In genomic region chr12:13204428-13204827, GRCh38 we compare ENCODE assay signal across 14 cellular contexts. TPM values are rescaled to one million over a fixed set of nuclear protein-coding genes. Genes with fewer than 3 reads are reported as not detected.
DNase-seq lines count a peak whose midpoint lies in the region; ATAC-seq, FAIRE-seq and TF ChIP-seq lines count a peak whose summit lies in the region.
"Had no signal": no experiment of that assay in that cellular context is flagged by ENCODE, and none has a peak within 500 bp of the region (broad histone marks: within the 10 kb centered on the region; RNA-seq: fewer than 3 reads in every experiment).

No MANE protein-coding gene starts in this region.

- peaks cover 0 to 5% of the 10 kb centered on the region in 2 donors for H3K4me1 Mint-ChIP-seq in natural killer cell

- H3K27ac ChIP-seq in HUES64 (ENCODE audit: low read depth, low read length): 0 out of 2 replicates have a peak overlapping the region, but pooled peaks have one; percentile 9
- peak overlapping the region; percentile 99 for H3K27ac ChIP-seq in keratinocyte (ENCODE audit: control insufficient read depth, insufficient read depth, low read length)
- H3K27ac ChIP-seq in stomach smooth muscle (ENCODE audit: low read length): peak overlapping the region; percentile 18

- H3K79me2 ChIP-seq in keratinocyte (ENCODE audit: control insufficient read depth, insufficient read depth, low read length): peaks cover 90% of the 10 kb centered on the region

- H3K9ac ChIP-seq in HUES64 (ENCODE audit: low read depth, low read length) (no peak overlapping the region; the same call in 1 of the 2 replicates), keratinocyte (ENCODE audit: control insufficient read depth, extremely low read depth, insufficient read depth, low read length) (peak overlapping the region; percentile 98), stomach smooth muscle (ENCODE audit: low read length in 2 of 2) (no peak overlapping the region)

- intact Hi-C loops in natural killer cell (cut with micrococcal nuclease): no loop called here

- H3K4me1 ChIP-seq in HUES64 (ENCODE audit: insufficient read depth, low read length) (peaks cover 48% of the 10 kb centered on the region), keratinocyte (ENCODE audit: control insufficient read depth, extremely low read depth, insufficient read depth, low read length) (peaks cover 99% of the 10 kb centered on the region), stomach smooth muscle (ENCODE audit: control insufficient read depth, insufficient read depth, low read length) (peaks cover 34% of the 10 kb centered on the region)

- no peak for FAIRE-seq in keratinocyte (lab: Jason Lieb, UNC)

- H3K9me3 Mint-ChIP-seq in natural killer cell: no peaks in the 10 kb centered on the region
- H3K9me3 Mint-ChIP-seq: activated naive CD4-positive, alpha-beta T cell treated with anti-CD3 and anti-CD28 coated beads, Interleukin-2, amount 50 U/mL, for 24 hours had no signal

- no peak overlapping the region for H3K27ac Mint-ChIP-seq in natural killer cell
- H3K27ac Mint-ChIP-seq: activated naive CD4-positive, alpha-beta T cell treated with anti-CD3 and anti-CD28 coated beads, Interleukin-2, amount 50 U/mL, for 24 hours had no signal

- H3K4me2 ChIP-seq in keratinocyte (ENCODE audit: control insufficient read depth, extremely low read depth, insufficient read depth, low read depth, low read length): peak overlapping the region; percentile 84

- no peak overlapping the region for H3K4me3 ChIP-seq in HUES64 (ENCODE audit: low read length)
- no peak overlapping the region for H3K4me3 ChIP-seq in astrocyte of the spinal cord (ENCODE audit: low read depth, low read length)
- H3K4me3 ChIP-seq in keratinocyte (ENCODE audit: control insufficient read depth in 2 of 3, extremely low read depth in 1 of 3, insufficient read depth in 2 of 3, low read depth in 1 of 3, low read length in 3 of 3): peak overlapping the region in 2 of 3 experiments; percentile 13 to 37
- H3K4me3 ChIP-seq in stomach smooth muscle (ENCODE audit: low read length in 2 of 2): no peak overlapping the region
- H3K4me3 ChIP-seq: tibial artery had no signal

- no peaks in the 10 kb centered on the region for H4K20me1 ChIP-seq in keratinocyte (ENCODE audit: control insufficient read depth, extremely low read depth, insufficient read depth, low read length)

- H3K27me3 Mint-ChIP-seq in natural killer cell (ENCODE audit: low read depth in 2 of 2): peaks cover 22 to 45% of the 10 kb centered on the region in 2 donors
- H3K27me3 Mint-ChIP-seq: activated naive CD4-positive, alpha-beta T cell treated with anti-CD3 and anti-CD28 coated beads, Interleukin-2, amount 50 U/mL, for 24 hours had no signal

- TF ChIP-seq CTCF in astrocyte of the spinal cord (IDR thresholded peaks at IDR 0.05; ENCODE audit: low read depth, low read length): no peak
- TF ChIP-seq CTCF in keratinocyte (optimal IDR thresholded peaks at IDR 0.05 in 1 of 3, IDR thresholded peaks at IDR 0.05 in 1 of 3, conservative IDR thresholded peaks at IDR 0.05 in 1 of 3; ENCODE audit: extremely low read depth in 1 of 3, insufficient read depth in 2 of 3, low read length in 3 of 3): no peak
- no peak for TF ChIP-seq CTCF in natural killer cell (IDR thresholded peaks at IDR 0.05)

- no peak overlapping the region for H3K4me3 Mint-ChIP-seq in natural killer cell
- H3K4me3 Mint-ChIP-seq: activated naive CD4-positive, alpha-beta T cell treated with anti-CD3 and anti-CD28 coated beads, Interleukin-2, amount 50 U/mL, for 24 hours had no signal

- no peak overlapping the region for H2AFZ ChIP-seq in keratinocyte (ENCODE audit: control insufficient read depth, low read length)

- H3K36me3 Mint-ChIP-seq in natural killer cell: no peaks in the 10 kb centered on the region
- H3K36me3 Mint-ChIP-seq: activated naive CD4-positive, alpha-beta T cell treated with anti-CD3 and anti-CD28 coated beads, Interleukin-2, amount 50 U/mL, for 24 hours had no signal

- in situ Hi-C loops in astrocyte of the spinal cord (cut with HindIII; ENCODE audit: low sequenced_read_pairs): no loop called here

- H3K36me3 ChIP-seq in HUES64 (ENCODE audit: insufficient read depth, low read length): no peaks in the 10 kb centered on the region
- H3K36me3 ChIP-seq in keratinocyte (ENCODE audit: control insufficient read depth in 2 of 2, extremely low read depth in 1 of 2, insufficient read depth in 2 of 2, low read length in 2 of 2): peaks cover 6 to 41% of the 10 kb centered on the region in 2 experiments
- H3K36me3 ChIP-seq in stomach smooth muscle (ENCODE audit: control insufficient read depth in 2 of 2, insufficient read depth in 2 of 2, low read length in 2 of 2): peaks cover 0 to 2% of the 10 kb centered on the region in 2 donors
- H3K36me3 ChIP-seq: tibial artery had no signal

- H3K9me3 ChIP-seq in HUES64 (ENCODE audit: insufficient read depth, low read depth, low read length): no peaks in the 10 kb centered on the region
- no peaks in the 10 kb centered on the region for H3K9me3 ChIP-seq in keratinocyte (ENCODE audit: control insufficient read depth, low read depth, low read length)
- no peaks in the 10 kb centered on the region for H3K9me3 ChIP-seq in stomach smooth muscle (ENCODE audit: control insufficient read depth in 2 of 2, low read length in 2 of 2)
- H3K9me3 ChIP-seq: tibial artery had no signal

- WGBS in HUES64: 26% methylated on average over 12 of the region's 12 CpGs

- H3K9me1 ChIP-seq in keratinocyte (ENCODE audit: control insufficient read depth, extremely low read depth, insufficient read depth, low read length): peaks cover 5% of the 10 kb centered on the region

- H3K27me3 ChIP-seq in HUES64 (ENCODE audit: insufficient read depth, low read length) (no peaks in the 10 kb centered on the region), keratinocyte (ENCODE audit: control insufficient read depth, extremely low read depth, insufficient read depth, low read length) (no peaks in the 10 kb centered on the region), stomach smooth muscle (ENCODE audit: control insufficient read depth in 1 of 2, insufficient read depth in 2 of 2, low read length in 2 of 2) (peaks cover 2 to 3% of the 10 kb centered on the region in 2 donors)
- H3K27me3 ChIP-seq: tibial artery had no signal

- dilution Hi-C loops in keratinocyte (cut with MboI; ENCODE audit: extremely low pct_ligation_motif_present, low sequenced_read_pairs): no loop called here

- DNase-seq in astrocyte of the spinal cord (ENCODE audit: low read depth, low spot score) (peak; percentile 84), keratinocyte (ENCODE audit: low read depth, low spot score) (no peak), nucleus accumbens (lab: John Stamatoyannopoulos, UW) (no peak), natural killer cell (no peak)
- DNase-seq: effector memory CD4-positive, alpha-beta T cell; MM.1S; NCI-H524 treated with DMSO at 0.1 percent for 48 hours; occipital lobe; T-helper 1 cell; tibial artery had no signal

- no peak for ATAC-seq in HG03045 (IDR thresholded peaks at IDR 0.05; ENCODE audit: unreplicated experiment)
- ATAC-seq in natural killer cell: no peak

RNA-seq across cellular contexts. Expression of gene EMP1, which starts 7.9 kb away (rescaled TPM):
- polyA plus RNA-seq in HUES64 (2013, experiment 1 of 2): 0.70 TPM
- polyA plus RNA-seq in HUES64 (2013, experiment 2 of 2): 2.6 TPM
- 356 to 610 TPM (median 583 TPM) in 3 replicates for polyA plus RNA-seq in keratinocyte
- polyA plus RNA-seq in keratinocyte (2011; ENCODE audit: low read depth): 96.0 TPM
- 120 and 273 TPM in 2 replicates for polyA plus RNA-seq in keratinocyte (2011; cell fraction: cytosol; rRNA removed)
- polyA plus RNA-seq in keratinocyte (2011; cell fraction: nucleus; rRNA removed): 717 and 740 TPM in 2 replicates
- polyA plus RNA-seq in keratinocyte (2012; ENCODE audit: low replicate concordance): 229 and 605 TPM in 2 replicates
- 709 to 1,030 TPM (median 926 TPM) in 3 replicates for polyA minus RNA-seq in keratinocyte
- polyA minus RNA-seq in keratinocyte (2011; cell fraction: cytosol; rRNA and poly(A)+ RNA removed): 113 TPM
- 252 and 568 TPM in 2 replicates for polyA minus RNA-seq in keratinocyte (2011; cell fraction: nucleus; rRNA and poly(A)+ RNA removed)
- 1 to 10 TPM; 3.8 to 4.3 (median 4.2) TPM for total RNA-seq in natural killer cell

Comparison
In these comparisons a context has a peak if more than half of its experiments do, and no peak if none do; other contexts are left out.
1. H3K27ac ChIP-seq: peak in every context shown above with its lines; median percentile 99 in keratinocyte; 18 in stomach smooth muscle; 9 in HUES64.
2. H3K4me3 ChIP-seq: peak in keratinocyte (2 of 3); none in HUES64 (single experiment), astrocyte of the spinal cord (single experiment) and stomach smooth muscle (0 of 2).